15 cellular contexts compared by ENCODE assay signal in the genomic region with DNA sequence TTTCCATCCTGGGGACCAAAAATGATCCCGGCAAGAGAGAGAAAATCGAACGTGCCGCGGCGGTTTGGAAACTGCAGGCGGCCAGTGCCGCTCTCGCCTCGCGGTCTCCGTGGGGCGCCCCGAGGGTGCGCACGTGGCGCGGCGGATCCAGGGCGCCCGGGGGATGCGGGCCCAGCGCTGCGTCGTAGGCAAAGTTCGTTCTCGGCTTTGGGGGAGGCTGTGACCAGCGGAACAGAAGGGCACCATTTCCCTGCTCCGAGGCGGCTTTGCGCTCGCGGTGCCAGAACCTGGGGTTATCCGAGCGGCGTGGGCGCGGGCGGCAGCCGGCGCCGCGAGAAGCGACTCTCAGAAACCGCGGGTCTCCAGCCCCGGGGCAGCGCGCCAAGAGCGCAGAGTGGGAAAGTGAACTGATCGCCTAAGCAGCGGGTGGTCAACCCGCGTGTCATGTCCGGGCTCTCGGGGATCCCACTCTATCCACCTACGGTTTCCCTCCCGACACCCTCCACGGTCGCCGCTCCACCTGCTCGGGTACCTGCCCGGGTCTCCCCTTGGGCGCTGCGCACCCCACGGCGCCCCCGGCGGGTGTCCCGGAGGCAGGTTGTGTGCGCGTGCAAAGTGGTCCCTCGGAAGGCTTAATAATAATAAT. TPM values are rescaled to one million over a fixed set of nuclear protein-coding genes. Genes with fewer than 3 reads are reported as not detected.
DNase-seq lines count a peak whose midpoint lies in the region; ATAC-seq, FAIRE-seq and TF ChIP-seq lines count a peak whose summit lies in the region.
"Had no signal": no experiment of that assay in that cellular context is flagged by ENCODE, and none has a peak within 500 bp of the region (broad histone marks: within the 10 kb centered on the region; RNA-seq: fewer than 3 reads in every experiment).

No MANE protein-coding gene starts in this region.

- no peaks in the 10 kb centered on the region for H3K9me2 ChIP-seq in GM23248 (ENCODE audit: insufficient read depth)

- H3K4me1 ChIP-seq in GM23248 (ENCODE audit: insufficient read depth) (no peaks in the 10 kb centered on the region), pancreas (peaks cover 0 to 10% (median 4%) of the 10 kb centered on the region in 3 donors), left lung (peaks cover 7 to 8% of the 10 kb centered on the region in 2 donors)

- no peak overlapping the region for H3K27ac ChIP-seq in GM23248
- no peak overlapping the region for H3K27ac ChIP-seq in pancreas
- no peak overlapping the region for H3K27ac ChIP-seq in left lung
- H3K27ac ChIP-seq: KMS-11 had no signal

- H3K4me3 ChIP-seq in GM23248 (no peak overlapping the region), pancreas (peak overlapping the region; percentile 4 to 48 (median 27)), left lung (peak overlapping the region in 1 of 2 donors; percentile 3)

- H3K27ac Mint-ChIP-seq in glutamatergic neuron (ENCODE audit: unreplicated experiment): no peak overlapping the region
- H3K27ac Mint-ChIP-seq: HFFc6 had no signal

- H3K27me3 ChIP-seq in GM23248 (replicated peaks; ENCODE audit: insufficient read depth) (peaks cover 57% of the 10 kb centered on the region), pancreas (peaks cover 0 to 20% (median 0%) of the 10 kb centered on the region in 4 donors), left lung (peaks cover 51 to 98% of the 10 kb centered on the region in 2 donors)

- DNase-seq in GM23248 (no peak), NCI-H2171 (lab: John Stamatoyannopoulos, UW) (peak; percentile 18), glutamatergic neuron (peak; percentile 31), pancreas (peak in 3 of 6 donors; percentile 12 to 65 (median 37)), NCI-H524 treated with DMSO at 0.1 percent for 48 hours (lab: John Stamatoyannopoulos, UW) (no peak), left lung (no peak), DMS79 treated with DMSO at 0.1 percent for 48 hours (lab: John Stamatoyannopoulos, UW) (no peak)
- DNase-seq: aorta; HFFc6; stimulated activated CD4-positive, alpha-beta T cell treated with anti-CD3 and anti-CD28 coated beads, Interleukin-1b, Interleukin-23, amount 100 ng/mL, for 48 hours; stimulated activated naive CD4-positive, alpha-beta T cell treated with Interleukin-2 at 50 U/mL for 16 hours had no signal

- peak overlapping the region; percentile 96 for H3K4me3 Mint-ChIP-seq in glutamatergic neuron (ENCODE audit: unreplicated experiment)

- H3K36me3 ChIP-seq in GM23248 (ENCODE audit: low read depth) (no peaks in the 10 kb centered on the region), pancreas (no peaks in the 10 kb centered on the region), left lung (no peaks in the 10 kb centered on the region)

- no peak for TF ChIP-seq CTCF in glutamatergic neuron (IDR thresholded peaks at IDR 0.05; ENCODE audit: partially characterized antibody, unreplicated experiment)
- TF ChIP-seq CTCF in pancreas (IDR thresholded peaks at IDR 0.05): no peak
- TF ChIP-seq CTCF in left lung (IDR thresholded peaks at IDR 0.05): no peak

- no peaks in the 10 kb centered on the region for H3K36me3 Mint-ChIP-seq in glutamatergic neuron (ENCODE audit: unreplicated experiment)

- H3K9ac ChIP-seq in GM23248: no peak overlapping the region
- H3K9ac ChIP-seq: KMS-11 had no signal

- H3K79me2 ChIP-seq in GM23248 (ENCODE audit: insufficient read depth): no peaks in the 10 kb centered on the region

- FAIRE-seq in pancreas (lab: Jason Lieb, UNC): no peak
- FAIRE-seq: GM19239 had no signal

- peak overlapping the region; percentile 32 for H3K4me2 ChIP-seq in GM23248 (ENCODE audit: unreplicated experiment)
- H3K4me2 ChIP-seq: KMS-11 had no signal

- peak; percentile 42 to 61 (median 46) for ATAC-seq in pancreas
- no peak for ATAC-seq in HG02610 (IDR thresholded peaks at IDR 0.05; ENCODE audit: unreplicated experiment)
- ATAC-seq in left lung: no peak

- H3K9me3 ChIP-seq in GM23248 (ENCODE audit: low read depth) (no peaks in the 10 kb centered on the region), pancreas (no peaks in the 10 kb centered on the region), left lung (no peaks in the 10 kb centered on the region)

- WGBS in GM23248 (ENCODE audit: low coverage in 1 of 2, low lambda C conversion rate in 2 of 2, missing lambda C conversion rate in 2 of 2), 2 experiments: 6 to 7% methylated on average over 70 to 73 of the region's 73 CpGs
- 0 to 1% methylated on average over 71 to 73 of the region's 73 CpGs for WGBS in pancreas, 2 donors

- no peaks in the 10 kb centered on the region for H3F3A ChIP-seq in GM23248 (ENCODE audit: insufficient read depth)

- H3K4me1 Mint-ChIP-seq in glutamatergic neuron (ENCODE audit: low read depth, unreplicated experiment): peaks cover 42% of the 10 kb centered on the region

- peaks cover 8% of the 10 kb centered on the region for H3K9me3 Mint-ChIP-seq in glutamatergic neuron (ENCODE audit: unreplicated experiment)
- H3K9me3 Mint-ChIP-seq: HFFc6 had no signal

- H3K27me3 Mint-ChIP-seq in glutamatergic neuron (ENCODE audit: unreplicated experiment): peaks cover 18% of the 10 kb centered on the region

- no peak overlapping the region for H2AFZ ChIP-seq in GM23248

- H4K20me1 ChIP-seq in GM23248 (ENCODE audit: insufficient read depth): no peaks in the 10 kb centered on the region

- in situ Hi-C loops in GM23248 (cut with MboI): loop anchor here (25.0 kb wide), 1 partner anchor 665 kb away; no protein-coding TSS in a partner anchor

- intact Hi-C loops in pancreas (cut with DNase I) (no loop called here), left lung (cut with DNase I) (no loop called here)

RNA-seq across cellular contexts. Expression of a gene that starts 1.1 kb away (rescaled TPM):
- total RNA-seq in GM23248 (2014; rRNA removed; shearing (Covaris generic)): not detected in 2 replicates
- polyA plus RNA-seq in GM23248 (2016; fragmentation: Nextera tagmentation; extraction: Ambion mirVana) (not detected in 2 replicates), pancreas (under 1 TPM; 0.68 to 0.85 TPM)
- total RNA-seq in glutamatergic neuron (ENCODE audit: unreplicated experiment) (1.7 TPM), pancreas (under 1 TPM in 4 of 6 donors, not detected in 2; 0.14 to 0.63 (median 0.27) TPM), left lung (under 1 TPM; 0.15 to 0.18 TPM)
- total RNA-seq: HFFc6, RPMI7951 had no signal

Comparison
In these comparisons a context has a peak if more than half of its experiments do, and no peak if none do; other contexts are left out.
1. DNase-seq: peak in NCI-H2171 (single experiment) and glutamatergic neuron (single experiment); none in GM23248 (single experiment), NCI-H524 treated with DMSO at 0.1 percent for 48 hours (single experiment), left lung (0 of 2) and DMS79 treated with DMSO at 0.1 percent for 48 hours (single experiment).
2. ATAC-seq: peak in pancreas (4 of 4); none in HG02610 (single experiment) and left lung (single experiment).